Comparison of ENCODE assay signal across 30 cellular contexts in genomic region chr4:142777045-142777743, GRCh38.
DNase-seq lines count a peak whose midpoint lies in the region; ATAC-seq and TF ChIP-seq lines count a peak whose summit lies in the region.
"Had no signal": no experiment of that assay in that cellular context is flagged by ENCODE, and none has a peak within 500 bp of the region (broad histone marks: within the 10 kb centered on the region; RNA-seq: fewer than 3 reads in every experiment).

No MANE protein-coding gene starts in this region.

- CTCF ChIA-PET in Calu3 (lab: Charles Lee), result no interaction called here

- H3K9me3 ChIP-seq in mucosa of descending colon, result no peaks in the 10 kb centered on the region
- H3K9me3 ChIP-seq: A549, left lung, Peyer's patch, stomach, thyroid gland, vagina had no signal

- H3K4me3 ChIP-seq in mucosa of descending colon, result no peak overlapping the region
- H3K4me3 ChIP-seq: A549, left lung, Peyer's patch, stomach, thyroid gland, vagina had no signal

- no peaks in the 10 kb centered on the region for H3K4me1 ChIP-seq in mucosa of descending colon (ENCODE audit: low read depth)
- H3K4me1 ChIP-seq: A549, left lung, Peyer's patch, stomach, thyroid gland had no signal

- H3K27me3 Mint-ChIP-seq in Calu3 (ENCODE audit: unreplicated experiment), result no peaks in the 10 kb centered on the region
- H3K27me3 Mint-ChIP-seq: activated CD4-positive, alpha-beta T cell treated with anti-CD3 and anti-CD28 coated beads, Interleukin-2, amount 10 ng/mL, durations not matched to agents 24 days and 14 days; CD4-positive, CD25-positive, alpha-beta regulatory T cell; dendritic cell treated with granulocyte-macrophage colony-stimulating factor and Interleukin-4, amounts not matched to agents 40 ng/mL and 50 ng/mL, for 4 days had no signal

- no peaks in the 10 kb centered on the region for H3K36me3 Mint-ChIP-seq in Calu3 (ENCODE audit: insufficient read depth, unreplicated experiment)

- no TSS peak for BruUV-seq in Calu3 (replicated peaks; lab: Mats Ljungman, UMichigan)

- no peaks in the 10 kb centered on the region for H3K36me3 ChIP-seq in mucosa of descending colon (ENCODE audit: low read depth)
- H3K36me3 ChIP-seq: left lung, Peyer's patch, stomach, thyroid gland, vagina had no signal

- H3K9me3 Mint-ChIP-seq in Calu3 (ENCODE audit: low read depth, unreplicated experiment), result no peaks in the 10 kb centered on the region
- H3K9me3 Mint-ChIP-seq: activated CD4-positive, alpha-beta T cell treated with anti-CD3 and anti-CD28 coated beads, Interleukin-2, amount 10 ng/mL, durations not matched to agents 24 days and 14 days; activated T-cell treated with anti-CD3 and anti-CD28 coated beads, Interleukin-2, amount 50 U/mL, for 24 hours; central memory CD8-positive, alpha-beta T cell; dendritic cell treated with granulocyte-macrophage colony-stimulating factor and Interleukin-4, amounts not matched to agents 40 ng/mL and 50 ng/mL, for 4 days; T-helper 2 cell treated with Interferon-gamma antibody and Interleukin-4, amounts not matched to agents 5 μg/mL and 100 μg/mL, for 36 hours had no signal

- TF ChIP-seq CTCF in Calu3 (IDR thresholded peaks at IDR 0.05; ENCODE audit: unreplicated experiment) (no peak), mucosa of descending colon (IDR thresholded peaks at IDR 0.05) (no peak), GM10266 (IDR thresholded peaks at IDR 0.05; ENCODE audit: control insufficient read depth, insufficient read depth, low read depth, missing control alignments) (no peak)

- ATAC-seq in mucosa of descending colon, result peak; percentile 69
- ATAC-seq: A549, left lung, right cardiac atrium had no signal

- H3K4me1 Mint-ChIP-seq in Calu3 (ENCODE audit: low read depth, unreplicated experiment), result no peaks in the 10 kb centered on the region
- H3K4me1 Mint-ChIP-seq: central memory CD8-positive, alpha-beta T cell had no signal

- H3K4me3 Mint-ChIP-seq in Calu3 (ENCODE audit: low read depth, unreplicated experiment), result no peak overlapping the region
- H3K4me3 Mint-ChIP-seq: activated CD4-positive, alpha-beta T cell treated with anti-CD3 and anti-CD28 coated beads, Interleukin-2, amount 10 ng/mL, durations not matched to agents 24 days and 14 days; activated T-cell treated with anti-CD3 and anti-CD28 coated beads, Interleukin-2, amount 50 U/mL, for 24 hours; CD4-positive, CD25-positive, alpha-beta regulatory T cell; central memory CD8-positive, alpha-beta T cell; dendritic cell treated with granulocyte-macrophage colony-stimulating factor and Interleukin-4, amounts not matched to agents 40 ng/mL and 50 ng/mL, for 4 days; T-helper 2 cell treated with Interferon-gamma antibody and Interleukin-4, amounts not matched to agents 5 μg/mL and 100 μg/mL, for 36 hours had no signal

- H3K27ac Mint-ChIP-seq in Calu3 (ENCODE audit: unreplicated experiment), result no peak overlapping the region
- H3K27ac Mint-ChIP-seq: activated CD4-positive, alpha-beta T cell treated with anti-CD3 and anti-CD28 coated beads, Interleukin-2, amount 10 ng/mL, durations not matched to agents 24 days and 14 days; activated T-cell treated with anti-CD3 and anti-CD28 coated beads, Interleukin-2, amount 50 U/mL, for 24 hours; CD4-positive, CD25-positive, alpha-beta regulatory T cell; dendritic cell treated with granulocyte-macrophage colony-stimulating factor and Interleukin-4, amounts not matched to agents 40 ng/mL and 50 ng/mL, for 4 days; T-helper 2 cell treated with Interferon-gamma antibody and Interleukin-4, amounts not matched to agents 5 μg/mL and 100 μg/mL, for 36 hours had no signal

- DNase-seq in Calu3 (peak; percentile 5), SW480 (ENCODE audit: low spot score) (peak; percentile 1), epithelial cell of prostate (ENCODE audit: low read depth, low spot score) (peak; percentile 85), mucosa of descending colon (peak in 2 of 3 donors; percentile 31 to 57), NOMO-1 treated with dmso at 0.1 percent for 144 hours (lab: John Stamatoyannopoulos, UW; ENCODE audit: unreplicated experiment) (no peak), GM10266 (ENCODE audit: extremely low spot score) (no peak), NCI-H1092 treated with DMSO at 0.1 percent for 48 hours (lab: John Stamatoyannopoulos, UW) (no peak), Ammon's horn (ENCODE audit: low spot score) (no peak)
- DNase-seq: activated CD4-positive, alpha-beta T cell treated with anti-CD3 and anti-CD28 coated beads, Interleukin-2, amount 10 ng/mL, durations not matched to agents 24 days and 14 days; activated gamma-delta T cell; activated T-cell treated with anti-CD3 and anti-CD28 coated beads, Interleukin-2, amount 50 U/mL, for 24 hours; CD4-positive, CD25-positive, alpha-beta regulatory T cell; KBM-7; left lung; NCI-H1417 treated with DMSO at 0.1 percent for 48 hours; NCI-H2029 treated with DMSO at 0.1 percent for 48 hours; NCI-H526; posterior cingulate gyrus; right cardiac atrium; SHP77; stimulated activated CD4-positive, alpha-beta T cell treated with anti-CD3 and anti-CD28 coated beads, Interleukin-12 subunit alpha, Interleukin-12 subunit beta, amount 100 ng/mL, for 4 hours; stimulated activated CD4-positive, alpha-beta T cell treated with anti-CD3 and anti-CD28 coated beads, Interleukin-2, amount 100 ng/mL, for 48 hours; stomach; thyroid gland had no signal

- H3K27ac ChIP-seq in epithelial cell of prostate, result peak overlapping the region; percentile 74
- H3K27ac ChIP-seq: A549, left lung, Peyer's patch, stomach, thyroid gland, vagina had no signal

- intact Hi-C loops in Calu3 (cut with micrococcal nuclease; ENCODE audit: unreplicated experiment) (no loop called here), mucosa of descending colon (cut with DNase I, micrococcal nuclease) (no loop called here)

Comparison
In these comparisons a context has a peak if more than half of its experiments do, and no peak if none do; other contexts are left out.
1. DNase-seq: peak in Calu3 (single experiment), SW480 (single experiment), epithelial cell of prostate (single experiment) and mucosa of descending colon (2 of 3); none in NOMO-1 treated with dmso at 0.1 percent for 144 hours (single experiment), GM10266 (single experiment), NCI-H1092 treated with DMSO at 0.1 percent for 48 hours (single experiment) and Ammon's horn (single experiment).